In genomic region chr16:17289671-17290070, GRCh38 we compare ENCODE assay signal across 17 cellular contexts.
DNase-seq lines count a peak whose midpoint lies in the region; ATAC-seq and TF ChIP-seq lines count a peak whose summit lies in the region.
"Had no signal": no experiment of that assay in that cellular context is flagged by ENCODE, and none has a peak within 500 bp of the region (broad histone marks: within the 10 kb centered on the region; RNA-seq: fewer than 3 reads in every experiment).

No MANE protein-coding gene starts in this region.

- peaks cover 2% of the 10 kb centered on the region for H3K36me3 Mint-ChIP-seq in activated CD4-positive, alpha-beta T cell treated with anti-CD3 and anti-CD28 coated beads for 36 hours (ENCODE audit: low read depth)
- H3K36me3 Mint-ChIP-seq in stimulated activated memory B cell treated with anti-CD40 and anti-IgM and Interleukin-4, amounts not matched to agents 10 μg/mL and 1 μg/mL and 100 μg/mL, for 72 hours, result peaks cover 29% of the 10 kb centered on the region
- no peaks in the 10 kb centered on the region for H3K36me3 Mint-ChIP-seq in activated naive CD8-positive, alpha-beta T cell treated with anti-CD3 and anti-CD28 coated beads, Interleukin-2, amount 50 U/mL, for 24 hours (ENCODE audit: low read depth)
- no peaks in the 10 kb centered on the region for H3K36me3 Mint-ChIP-seq in nephron progenitor cell (ENCODE audit: low read depth)

- no peak for TF ChIP-seq CTCF in AG10803 (conservative IDR thresholded peaks at IDR 0.05; ENCODE audit: low read length)
- TF ChIP-seq CTCF in coronary artery (IDR thresholded peaks at IDR 0.05), result no peak
- no peak for TF ChIP-seq CTCF in nephron progenitor cell (IDR thresholded peaks at IDR 0.05)

- no peak overlapping the region for H3K4me3 Mint-ChIP-seq in activated CD4-positive, alpha-beta T cell treated with anti-CD3 and anti-CD28 coated beads for 36 hours
- H3K4me3 Mint-ChIP-seq in stimulated activated memory B cell treated with anti-CD40 and anti-IgM and Interleukin-4, amounts not matched to agents 10 μg/mL and 1 μg/mL and 100 μg/mL, for 72 hours, result no peak overlapping the region
- H3K4me3 Mint-ChIP-seq in activated naive CD8-positive, alpha-beta T cell treated with anti-CD3 and anti-CD28 coated beads, Interleukin-2, amount 50 U/mL, for 24 hours, result no peak overlapping the region
- no peak overlapping the region for H3K4me3 Mint-ChIP-seq in nephron progenitor cell
- H3K4me3 Mint-ChIP-seq: CD8-positive, alpha-beta memory T cell; HFFc6 had no signal

- no peak overlapping the region for H3K4me3 ChIP-seq in AG10803 (ENCODE audit: low read length)
- peak overlapping the region; percentile 2 for H3K4me3 ChIP-seq in coronary artery
- H3K4me3 ChIP-seq: BLaER1 had no signal

- POLR2A ChIA-PET in activated CD4-positive, alpha-beta T cell treated with anti-CD3 and anti-CD28 coated beads for 36 hours (lab: Charles Lee), result no interaction called here

- DNase-seq in activated CD4-positive, alpha-beta T cell treated with anti-CD3 and anti-CD28 coated beads for 36 hours, result no peak
- DNase-seq in activated CD4-positive, alpha-beta T cell treated with anti-CD3 and anti-CD28 coated beads for 1 hour, result no peak
- peak; percentile 19 for DNase-seq in AG10803 (ENCODE audit: low read depth)
- DNase-seq in coronary artery (ENCODE audit: low spot score), result no peak
- DNase-seq in activated naive CD8-positive, alpha-beta T cell treated with anti-CD3 and anti-CD28 coated beads, Interleukin-2, amount 50 U/mL, for 24 hours, result no peak
- no peak for DNase-seq in nephron progenitor cell
- DNase-seq: AML-193; Caco-2; CD8-positive, alpha-beta memory T cell; DMS53; GF-D8; HCEC 1CT; HFFc6 had no signal

- H3K9me3 Mint-ChIP-seq in activated CD4-positive, alpha-beta T cell treated with anti-CD3 and anti-CD28 coated beads for 36 hours (ENCODE audit: low read depth), result peaks cover 3% of the 10 kb centered on the region
- peaks cover 3% of the 10 kb centered on the region for H3K9me3 Mint-ChIP-seq in stimulated activated memory B cell treated with anti-CD40 and anti-IgM and Interleukin-4, amounts not matched to agents 10 μg/mL and 1 μg/mL and 100 μg/mL, for 72 hours
- H3K9me3 Mint-ChIP-seq in activated naive CD8-positive, alpha-beta T cell treated with anti-CD3 and anti-CD28 coated beads, Interleukin-2, amount 50 U/mL, for 24 hours, result no peaks in the 10 kb centered on the region
- peaks cover 4% of the 10 kb centered on the region for H3K9me3 Mint-ChIP-seq in nephron progenitor cell
- H3K9me3 Mint-ChIP-seq: HFFc6 had no signal

- CTCF ChIA-PET in activated CD4-positive, alpha-beta T cell treated with anti-CD3 and anti-CD28 coated beads for 36 hours (lab: Charles Lee), result interaction anchor here (0.6 to 0.8 kb wide), 2 partner anchors 55 to 160 kb away, joined by 3 to 4 read pairs; no protein-coding TSS in a partner anchor

- no peak overlapping the region for H3K27ac ChIP-seq in coronary artery
- H3K27ac ChIP-seq: 22Rv1, BLaER1 had no signal

- peaks cover 7% of the 10 kb centered on the region for H3K4me1 Mint-ChIP-seq in activated CD4-positive, alpha-beta T cell treated with anti-CD3 and anti-CD28 coated beads for 36 hours
- peaks cover 43% of the 10 kb centered on the region for H3K4me1 Mint-ChIP-seq in stimulated activated memory B cell treated with anti-CD40 and anti-IgM and Interleukin-4, amounts not matched to agents 10 μg/mL and 1 μg/mL and 100 μg/mL, for 72 hours
- peaks cover under 1% of the 10 kb centered on the region for H3K4me1 Mint-ChIP-seq in activated naive CD8-positive, alpha-beta T cell treated with anti-CD3 and anti-CD28 coated beads, Interleukin-2, amount 50 U/mL, for 24 hours
- H3K4me1 Mint-ChIP-seq in nephron progenitor cell, result peaks cover 30% of the 10 kb centered on the region

- intact Hi-C loops in activated CD4-positive, alpha-beta T cell treated with anti-CD3 and anti-CD28 coated beads for 36 hours (cut with DNase I, micrococcal nuclease), result loop anchor here in 1 of 2 experiments (5.0 kb wide), 1 partner anchor 43 kb away; no protein-coding TSS in a partner anchor

- H3K27me3 Mint-ChIP-seq in activated CD4-positive, alpha-beta T cell treated with anti-CD3 and anti-CD28 coated beads for 36 hours, result no peaks in the 10 kb centered on the region
- H3K27me3 Mint-ChIP-seq in stimulated activated memory B cell treated with anti-CD40 and anti-IgM and Interleukin-4, amounts not matched to agents 10 μg/mL and 1 μg/mL and 100 μg/mL, for 72 hours, result no peaks in the 10 kb centered on the region
- H3K27me3 Mint-ChIP-seq in activated naive CD8-positive, alpha-beta T cell treated with anti-CD3 and anti-CD28 coated beads, Interleukin-2, amount 50 U/mL, for 24 hours, result no peaks in the 10 kb centered on the region
- peaks cover 1% of the 10 kb centered on the region for H3K27me3 Mint-ChIP-seq in nephron progenitor cell (ENCODE audit: low read depth, poor library complexity)
- H3K27me3 Mint-ChIP-seq: CD8-positive, alpha-beta memory T cell had no signal

- peak overlapping the region; percentile 6 for H3K27ac Mint-ChIP-seq in activated CD4-positive, alpha-beta T cell treated with anti-CD3 and anti-CD28 coated beads for 36 hours
- peak overlapping the region; percentile 57 for H3K27ac Mint-ChIP-seq in stimulated activated memory B cell treated with anti-CD40 and anti-IgM and Interleukin-4, amounts not matched to agents 10 μg/mL and 1 μg/mL and 100 μg/mL, for 72 hours
- no peak overlapping the region for H3K27ac Mint-ChIP-seq in activated naive CD8-positive, alpha-beta T cell treated with anti-CD3 and anti-CD28 coated beads, Interleukin-2, amount 50 U/mL, for 24 hours
- H3K27ac Mint-ChIP-seq in nephron progenitor cell, result no peak overlapping the region
- H3K27ac Mint-ChIP-seq: HFFc6 had no signal

- no peak for ATAC-seq in activated CD4-positive, alpha-beta T cell treated with anti-CD3 and anti-CD28 coated beads for 36 hours
- no peak for ATAC-seq in stimulated activated memory B cell treated with anti-CD40 and anti-IgM and Interleukin-4, amounts not matched to agents 10 μg/mL and 1 μg/mL and 100 μg/mL, for 72 hours
- no peak for ATAC-seq in activated naive CD8-positive, alpha-beta T cell treated with anti-CD3 and anti-CD28 coated beads, Interleukin-2, amount 50 U/mL, for 24 hours
- no peak for ATAC-seq in GM21515 (IDR thresholded peaks at IDR 0.05; ENCODE audit: unreplicated experiment)

Comparison
In these comparisons a context has a peak if more than half of its experiments do, and no peak if none do; other contexts are left out.
1. H3K27ac Mint-ChIP-seq: peak in activated CD4-positive, alpha-beta T cell treated with anti-CD3 and anti-CD28 coated beads for 36 hours (single experiment) and stimulated activated memory B cell treated with anti-CD40 and anti-IgM and Interleukin-4, amounts not matched to agents 10 μg/mL and 1 μg/mL and 100 μg/mL, for 72 hours (single experiment); none in activated naive CD8-positive, alpha-beta T cell treated with anti-CD3 and anti-CD28 coated beads, Interleukin-2, amount 50 U/mL, for 24 hours (single experiment) and nephron progenitor cell (single experiment).